ENCODE assay signal across 8 cellular contexts in the genomic region with DNA sequence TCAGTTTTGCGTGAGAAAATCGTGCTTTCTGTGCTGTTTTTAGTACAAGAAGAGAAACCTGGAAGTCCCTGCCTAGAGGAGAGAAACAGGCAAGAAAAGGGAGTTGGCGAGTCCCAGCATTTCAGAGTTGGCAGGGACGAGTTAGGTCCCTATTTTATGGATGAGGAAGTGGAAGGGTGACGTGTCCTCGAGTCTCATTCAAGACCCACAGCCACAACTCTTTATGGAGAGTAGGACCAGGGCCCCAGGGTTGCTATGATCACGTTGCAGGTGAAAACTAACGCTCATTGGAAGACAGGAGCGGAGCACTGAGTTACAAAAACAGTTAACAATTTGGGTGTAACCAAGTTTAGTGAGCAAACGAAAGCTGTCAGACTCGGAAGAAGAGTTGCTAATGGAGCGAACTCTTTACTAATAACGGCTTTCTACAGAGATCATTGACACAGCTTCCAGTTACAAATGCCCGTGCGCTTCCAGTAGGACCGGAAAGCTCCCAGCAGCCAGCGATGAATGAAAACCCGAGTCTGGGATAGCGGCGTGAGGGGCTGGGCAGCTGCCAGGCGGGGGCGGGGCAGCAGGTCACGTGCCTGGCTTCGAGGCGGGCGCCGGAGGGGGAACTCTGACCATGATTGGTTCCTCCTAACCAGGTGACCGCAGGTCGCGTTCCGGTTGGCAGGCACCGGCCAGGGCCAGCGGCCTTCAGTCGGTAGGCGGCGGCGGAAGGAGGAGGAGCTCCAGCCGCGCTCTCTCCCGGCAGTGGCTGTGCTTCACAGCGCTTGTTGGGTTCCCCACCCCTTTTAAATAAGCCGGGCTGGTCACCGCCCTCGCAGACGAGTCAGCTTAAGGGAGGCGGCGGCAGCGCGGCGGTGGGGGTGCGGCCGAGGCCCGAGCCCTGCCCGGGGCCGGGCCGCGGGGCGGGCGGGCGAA. TPM values are rescaled to one million over a fixed set of nuclear protein-coding genes. Genes with fewer than 3 reads are reported as not detected.
DNase-seq lines count a peak whose midpoint lies in the region; TF ChIP-seq lines count a peak whose summit lies in the region.

A gene (plus strand): TSS at position 827 of the 927 bp plus-strand sequence. CDS start 257 bp downstream, outside the sequence.

- peaks cover 25% of the 10 kb centered on the region for H3K79me2 ChIP-seq in neural cell (replicated peaks; ENCODE audit: insufficient read depth, low read length)

- TF ChIP-seq CTCF in fibroblast of villous mesenchyme (IDR thresholded peaks at IDR 0.05; ENCODE audit: insufficient read depth, low read depth, low read length) (peak; percentile 7), neural cell (IDR thresholded peaks at IDR 0.05; ENCODE audit: poor library complexity, severe bottlenecking) (peak; percentile 43), stomach (IDR thresholded peaks at IDR 0.05) (peak in 4 of 7 experiments; percentile 5 to 42 (median 21))

- peak in 2 of 4 donors; percentile 65 to 92 for TF ChIP-seq POLR2A in stomach (IDR thresholded peaks at IDR 0.05)

- no peaks in the 10 kb centered on the region for H3K9me3 ChIP-seq in neural cell (ENCODE audit: low read length)
- no peaks in the 10 kb centered on the region for H3K9me3 ChIP-seq in stomach

- H3K36me3 ChIP-seq in H7 (replicated peaks; ENCODE audit: control insufficient read depth, insufficient read depth, low read length) = no peaks in the 10 kb centered on the region
- no peaks in the 10 kb centered on the region for H3K36me3 ChIP-seq in neural cell (ENCODE audit: insufficient read depth, low read length)
- H3K36me3 ChIP-seq in stomach = no peaks in the 10 kb centered on the region

- H3K27ac ChIP-seq in neural cell (ENCODE audit: low read length) (peak within 1 kb of the TSS; percentile 66), stomach (peak within 1 kb of the TSS; percentile 91 to 98 (median 95))

- H3K9me2 ChIP-seq in neural cell (ENCODE audit: insufficient read depth, low read length) = no peaks in the 10 kb centered on the region

- peaks cover 15 to 27% (median 22%) of the 10 kb centered on the region in 4 donors for H3K4me1 ChIP-seq in stomach

- intact Hi-C loops in stomach (cut with DNase I; ENCODE audit: low total_unique reads) = no loop called here

- H3K27me3 ChIP-seq in H7 (ENCODE audit: control insufficient read depth, insufficient read depth, low read length) = no peaks in the 10 kb centered on the region
- H3K27me3 ChIP-seq in neural cell (ENCODE audit: insufficient read depth, low read depth, low read length) = no peaks in the 10 kb centered on the region
- H3K27me3 ChIP-seq in stomach = no peaks in the 10 kb centered on the region

- TF ChIP-seq RAD21 in neural cell (conservative IDR thresholded peaks at IDR 0.05) = peak; percentile 12

- peak within 1 kb of the TSS; percentile 86 for H3K4me2 ChIP-seq in neural cell (ENCODE audit: low read length)

- peak within 1 kb of the TSS; percentile 76 for H3K9ac ChIP-seq in neural cell (ENCODE audit: low read length)

- H3K4me3 ChIP-seq in H7 (ENCODE audit: insufficient read depth, low read depth, low read length) = peak within 1 kb of the TSS; percentile 95
- peak within 1 kb of the TSS; percentile 87 for H3K4me3 ChIP-seq in fibroblast of villous mesenchyme (ENCODE audit: low read depth, low read length)
- peak within 1 kb of the TSS; percentile 99 for H3K4me3 ChIP-seq in neural cell (ENCODE audit: low read length)
- peak within 1 kb of the TSS; percentile 85 to 93 (median 91) for H3K4me3 ChIP-seq in stomach

- no peaks in the 10 kb centered on the region for H4K20me1 ChIP-seq in neural cell (ENCODE audit: insufficient read depth)

- peak within 1 kb of the TSS; percentile 73 for H2AFZ ChIP-seq in neural cell (ENCODE audit: low read depth, low read length)

- TF ChIP-seq EP300 in neural cell (conservative IDR thresholded peaks at IDR 0.05; ENCODE audit: poor library complexity, severe bottlenecking) (peak; percentile 6), stomach (IDR thresholded peaks at IDR 0.05) (no peak)

- WGBS in stomach, 5 donors = 0 to 1% (median 0%) methylated on average over 18 to 60 of the region's 60 CpGs

- peaks cover 4% of the 10 kb centered on the region for H3F3A ChIP-seq in neural cell (ENCODE audit: insufficient read depth, low read length, poor library complexity, severe bottlenecking)

- peak; percentile 99 for DNase-seq in ELF-1 (ENCODE audit: low read depth, low spot score)
- DNase-seq in H7 = peak; percentile 100
- peak; percentile 98 for DNase-seq in M059J (ENCODE audit: low read depth)
- DNase-seq in SHP77 (lab: John Stamatoyannopoulos, UW) = peak; percentile 97 to 99
- DNase-seq in activated gamma-delta T cell treated with Interleukin-2 at 50 U/mL for 16 hours = peak; percentile 97
- peak; percentile 99 for DNase-seq in fibroblast of villous mesenchyme (ENCODE audit: low read depth)
- DNase-seq in stomach = peak; percentile 99

TF ChIP-seq in neural cell, 6 proteins besides CTCF, POLR2A, EP300 and RAD21:
- TF ChIP-seq TAF1 (IDR thresholded peaks at IDR 0.05; ENCODE audit: low read depth) (peak; percentile 59), POLR2AphosphoS5 (IDR thresholded peaks at IDR 0.05) (peak; percentile 96), MXI1 (conservative IDR thresholded peaks at IDR 0.05; ENCODE audit: poor library complexity, severe bottlenecking) (no peak)
- TF ChIP-seq, protein P1, sequence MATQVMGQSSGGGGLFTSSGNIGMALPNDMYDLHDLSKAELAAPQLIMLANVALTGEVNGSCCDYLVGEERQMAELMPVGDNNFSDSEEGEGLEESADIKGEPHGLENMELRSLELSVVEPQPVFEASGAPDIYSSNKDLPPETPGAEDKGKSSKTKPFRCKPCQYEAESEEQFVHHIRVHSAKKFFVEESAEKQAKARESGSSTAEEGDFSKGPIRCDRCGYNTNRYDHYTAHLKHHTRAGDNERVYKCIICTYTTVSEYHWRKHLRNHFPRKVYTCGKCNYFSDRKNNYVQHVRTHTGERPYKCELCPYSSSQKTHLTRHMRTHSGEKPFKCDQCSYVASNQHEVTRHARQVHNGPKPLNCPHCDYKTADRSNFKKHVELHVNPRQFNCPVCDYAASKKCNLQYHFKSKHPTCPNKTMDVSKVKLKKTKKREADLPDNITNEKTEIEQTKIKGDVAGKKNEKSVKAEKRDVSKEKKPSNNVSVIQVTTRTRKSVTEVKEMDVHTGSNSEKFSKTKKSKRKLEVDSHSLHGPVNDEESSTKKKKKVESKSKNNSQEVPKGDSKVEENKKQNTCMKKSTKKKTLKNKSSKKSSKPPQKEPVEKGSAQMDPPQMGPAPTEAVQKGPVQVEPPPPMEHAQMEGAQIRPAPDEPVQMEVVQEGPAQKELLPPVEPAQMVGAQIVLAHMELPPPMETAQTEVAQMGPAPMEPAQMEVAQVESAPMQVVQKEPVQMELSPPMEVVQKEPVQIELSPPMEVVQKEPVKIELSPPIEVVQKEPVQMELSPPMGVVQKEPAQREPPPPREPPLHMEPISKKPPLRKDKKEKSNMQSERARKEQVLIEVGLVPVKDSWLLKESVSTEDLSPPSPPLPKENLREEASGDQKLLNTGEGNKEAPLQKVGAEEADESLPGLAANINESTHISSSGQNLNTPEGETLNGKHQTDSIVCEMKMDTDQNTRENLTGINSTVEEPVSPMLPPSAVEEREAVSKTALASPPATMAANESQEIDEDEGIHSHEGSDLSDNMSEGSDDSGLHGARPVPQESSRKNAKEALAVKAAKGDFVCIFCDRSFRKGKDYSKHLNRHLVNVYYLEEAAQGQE (IDR thresholded peaks at IDR 0.05; ENCODE audit: borderline replicate concordance) = peak; percentile 26

RNA-seq across cellular contexts. Expression of the gene that starts here (rescaled TPM):
- 10.9 and 11.5 TPM in 2 replicates for total RNA-seq in H7 (2014; rRNA removed; shearing (Covaris generic))
- total RNA-seq in M059J (2014; rRNA removed; shearing (Covaris generic)) = 7.9 and 14.5 TPM in 2 replicates
- total RNA-seq in fibroblast of villous mesenchyme = 7.7 and 10.4 TPM in 2 replicates
- polyA plus RNA-seq in neural cell = 12.1 and 14.7 TPM in 2 replicates
- 22.9 and 23.6 TPM in 2 replicates for polyA minus RNA-seq in neural cell
- total RNA-seq in stomach = 10 to 100 TPM; 11.1 to 29.8 (median 16.1) TPM
- 10 to 100 TPM in 2 of 3 donors, 1 to 10 TPM in 1; 4.2 to 11.3 (median 10.2) TPM for polyA plus RNA-seq in stomach

Comparison
In these comparisons a context has a peak if more than half of its experiments do, and no peak if none do; other contexts are left out.
1. Peak in every context shown above with its lines: DNase-seq, H3K4me3 ChIP-seq and H3K27ac ChIP-seq.